27 cellular contexts compared by ENCODE assay signal in genomic region chr9:71643330-71643729, GRCh38.
"Had no signal": no experiment of that assay in that cellular context is flagged by ENCODE, and none has a peak within 500 bp of the region (broad histone marks: within the 10 kb centered on the region; RNA-seq: fewer than 3 reads in every experiment).

No MANE protein-coding gene starts in this region.

- H3K27ac ChIP-seq: epithelial cell of prostate, gastroesophageal sphincter, lower lobe of right lung, prostate gland, right atrium auricular region, suprapubic skin, upper lobe of right lung, uterus had no signal

- FAIRE-seq: endometrium, islet of Langerhans had no signal

- H3K4me3 ChIP-seq: coronary artery, gastroesophageal sphincter, heart right ventricle, lower lobe of right lung, prostate gland, right atrium auricular region, suprapubic skin, transverse colon, upper lobe of right lung, uterus had no signal

- ATAC-seq: effector memory CD8-positive, alpha-beta T cell; esophagus mucosa; gastroesophageal sphincter; heart right ventricle; left colon; left ventricle myocardium superior; lower lobe of right lung; naive thymus-derived CD8-positive, alpha-beta T cell; sciatic nerve; stimulated activated naive B cell treated with anti-CD40 and anti-IgM and Interleukin-4, amounts not matched to agents 10 μg/mL and 1 μg/mL and 100 μg/mL, for 72 hours; upper lobe of right lung had no signal

- H3K4me1 ChIP-seq: prostate gland, uterus had no signal

- H3K27me3 ChIP-seq: gastroesophageal sphincter, heart right ventricle, right atrium auricular region, suprapubic skin, transverse colon, upper lobe of right lung, uterus had no signal

- DNase-seq: effector memory CD8-positive, alpha-beta T cell; foreskin fibroblast; glutamatergic neuron; heart right ventricle; hippocampal formation; kidney glomerular epithelial cell; left colon; left ventricle myocardium superior; lower lobe of right lung; naive thymus-derived CD8-positive, alpha-beta T cell; nephron progenitor cell; nucleus accumbens; stimulated activated CD4-positive, alpha-beta T cell treated with anti-CD3 and anti-CD28 coated beads, Interleukin-2, amount 100 ng/mL, for 24 hours; stimulated activated naive B cell treated with anti-CD40 and anti-IgM and Interleukin-4, amounts not matched to agents 10 μg/mL and 1 μg/mL and 100 μg/mL, for 72 hours; transverse colon; upper lobe of right lung; uterus had no signal

- H3K36me3 ChIP-seq: gastroesophageal sphincter, heart right ventricle, lower lobe of right lung, prostate gland, right atrium auricular region, suprapubic skin, transverse colon, upper lobe of right lung, uterus had no signal

- H3K9me3 ChIP-seq: gastroesophageal sphincter, heart right ventricle, lower lobe of right lung, prostate gland, right atrium auricular region, suprapubic skin, transverse colon, upper lobe of right lung, uterus had no signal
